Comparison of ENCODE assay signal across 7 cellular contexts in the genomic region with DNA sequence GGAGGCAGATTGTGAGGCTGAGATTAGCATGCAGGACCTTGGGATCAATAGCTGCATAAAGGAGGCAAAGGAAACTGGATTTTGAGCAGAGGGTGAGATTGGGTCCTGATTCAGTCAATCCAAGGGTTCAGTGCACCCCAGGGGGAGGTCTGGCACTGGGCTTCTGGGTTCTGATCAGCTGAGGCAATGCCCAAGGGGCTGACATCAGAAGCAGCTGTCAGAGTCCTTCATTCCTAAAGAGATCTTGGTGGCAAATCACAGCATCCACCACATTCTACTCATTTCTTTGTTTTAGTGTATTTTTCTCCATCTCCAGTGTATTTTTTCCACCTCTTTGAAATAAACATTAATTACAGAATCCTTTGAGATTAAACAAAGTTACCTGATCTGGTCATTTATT. TPM values are rescaled to one million over a fixed set of nuclear protein-coding genes. Genes with fewer than 3 reads are reported as not detected.
"Had no signal": no experiment of that assay in that cellular context is flagged by ENCODE, and none has a peak within 500 bp of the region (broad histone marks: within the 10 kb centered on the region; RNA-seq: fewer than 3 reads in every experiment).

No MANE protein-coding gene starts in this region.

- H3K36me3 Mint-ChIP-seq: IgD-negative memory B cell had no signal

- H3K9me3 Mint-ChIP-seq: IgD-negative memory B cell had no signal

- DNase-seq: GM23248, GOT3, H7, KBM-7 had no signal

- H3K27ac Mint-ChIP-seq: IgD-negative memory B cell had no signal

- ATAC-seq: HCT116, HepG2 had no signal

RNA-seq across cellular contexts. Expression of gene LYPD5, which starts 5.4 kb away (rescaled TPM):
- total RNA-seq: HepG2 had no signal
- polyA plus RNA-seq: HepG2, IgD-negative memory B cell had no signal
